Comparison of ENCODE assay signal across 8 cellular contexts in genomic region chr18:80148316-80149199, GRCh38. TPM values are rescaled to one million over a fixed set of nuclear protein-coding genes. Genes with fewer than 3 reads are reported as not detected.
DNase-seq lines count a peak whose midpoint lies in the region; TF ChIP-seq lines count a peak whose summit lies in the region.

No MANE protein-coding gene starts in this region.

- peak; percentile 14 for DNase-seq in activated naive CD4-positive, alpha-beta T cell treated with anti-CD3 and anti-CD28 coated beads for 36 hours
- DNase-seq in activated naive CD4-positive, alpha-beta T cell (lab: John Stamatoyannopoulos, UW): no peak
- DNase-seq in SKM-1 treated with dmso at 0.1 percent for 144 hours (lab: John Stamatoyannopoulos, UW; ENCODE audit: unreplicated experiment): peak; percentile 53
- no peak for DNase-seq in fibroblast of villous mesenchyme (ENCODE audit: low read depth)
- DNase-seq in retinal pigment epithelial cell (ENCODE audit: low read depth): no peak
- no peak for DNase-seq in SW480 (ENCODE audit: low spot score)
- no peak for DNase-seq in HuH-7.5 (ENCODE audit: low spot score)
- no peak for DNase-seq in 8988T

- H3K36me3 Mint-ChIP-seq in activated naive CD4-positive, alpha-beta T cell treated with anti-CD3 and anti-CD28 coated beads for 36 hours (ENCODE audit: low read depth): no peaks in the 10 kb centered on the region

- H3K27me3 Mint-ChIP-seq in activated naive CD4-positive, alpha-beta T cell treated with anti-CD3 and anti-CD28 coated beads for 36 hours (ENCODE audit: low read depth): peaks cover 24% of the 10 kb centered on the region

- H3K4me1 Mint-ChIP-seq in activated naive CD4-positive, alpha-beta T cell treated with anti-CD3 and anti-CD28 coated beads for 36 hours (ENCODE audit: low read depth): peaks cover 10% of the 10 kb centered on the region

- no peaks in the 10 kb centered on the region for H3K9me3 Mint-ChIP-seq in activated naive CD4-positive, alpha-beta T cell treated with anti-CD3 and anti-CD28 coated beads for 36 hours

- H3K4me3 Mint-ChIP-seq in activated naive CD4-positive, alpha-beta T cell treated with anti-CD3 and anti-CD28 coated beads for 36 hours: peak overlapping the region; percentile 82

- intact Hi-C loops in activated naive CD4-positive, alpha-beta T cell treated with anti-CD3 and anti-CD28 coated beads for 36 hours (cut with micrococcal nuclease): loop anchor here (5.0 to 10.0 kb wide), 2 partner anchors 466 to 754 kb away; partner anchors contain the start of gene NFATC1

- no peak overlapping the region for H3K27ac Mint-ChIP-seq in activated naive CD4-positive, alpha-beta T cell treated with anti-CD3 and anti-CD28 coated beads for 36 hours

- CTCF ChIA-PET in activated naive CD4-positive, alpha-beta T cell treated with anti-CD3 and anti-CD28 coated beads for 36 hours (lab: Charles Lee): interaction anchor here (3.6 kb wide), 1 partner anchor 9 kb away, joined by 34 read pairs; no protein-coding TSS in a partner anchor

- H3K4me3 ChIP-seq in fibroblast of villous mesenchyme (ENCODE audit: low read depth, low read length): peak overlapping the region; percentile 72
- H3K4me3 ChIP-seq in retinal pigment epithelial cell (ENCODE audit: low read length): peak overlapping the region; percentile 81

- TF ChIP-seq CTCF in fibroblast of villous mesenchyme (IDR thresholded peaks at IDR 0.05; ENCODE audit: insufficient read depth, low read depth, low read length) (no peak), retinal pigment epithelial cell (conservative IDR thresholded peaks at IDR 0.05; ENCODE audit: low read depth, low read length) (no peak)

RNA-seq across cellular contexts. Expression of gene ADNP2, which starts 39.5 kb away (rescaled TPM):
- 10 to 100 TPM; 16.8 to 18.0 TPM for total RNA-seq in activated naive CD4-positive, alpha-beta T cell treated with anti-CD3 and anti-CD28 coated beads for 36 hours
- total RNA-seq in fibroblast of villous mesenchyme: 23.3 and 24.5 TPM in 2 replicates

Comparison
In these comparisons a context has a peak if more than half of its experiments do, and no peak if none do; other contexts are left out.
1. DNase-seq: peak in activated naive CD4-positive, alpha-beta T cell treated with anti-CD3 and anti-CD28 coated beads for 36 hours (single experiment) and SKM-1 treated with dmso at 0.1 percent for 144 hours (single experiment); none in activated naive CD4-positive, alpha-beta T cell (0 of 4), fibroblast of villous mesenchyme (single experiment), retinal pigment epithelial cell (single experiment), SW480 (single experiment), HuH-7.5 (single experiment) and 8988T (single experiment).